ENCODE assay signal across 9 cellular contexts in genomic region chr19:21569497-21569870, GRCh38.
A peak's percentile ranks its signal among the peaks of the same experiment; 100 is the strongest.
DNase-seq lines count a peak whose midpoint lies in the region; ATAC-seq and TF ChIP-seq lines count a peak whose summit lies in the region.
"Had no signal": no experiment of that assay in that cellular context is flagged by ENCODE, and none has a peak within 500 bp of the region (broad histone marks: within the 10 kb centered on the region; RNA-seq: fewer than 3 reads in every experiment).

No MANE protein-coding gene starts in this region.

- H3K27me3 Mint-ChIP-seq in activated T-cell treated with anti-CD3 and anti-CD28 coated beads, Interleukin-2, amount 50 U/mL, for 72 hours (ENCODE audit: low read depth) = no peaks in the 10 kb centered on the region
- H3K27me3 Mint-ChIP-seq in stimulated activated naive CD8-positive, alpha-beta T cell treated with anti-CD3 and anti-CD28 coated beads, Interleukin-15, amount 100 ng/mL, for 72 hours = no peaks in the 10 kb centered on the region

- peak overlapping the region; percentile 56 for H3K4me3 ChIP-seq in lower lobe of right lung
- H3K4me3 ChIP-seq: A549 had no signal

- H3K36me3 ChIP-seq in lower lobe of right lung = no peaks in the 10 kb centered on the region

- peak; percentile 89 for DNase-seq in DMS53 (lab: John Stamatoyannopoulos, UW)
- DNase-seq in DMS53 treated with DMSO at 0.1 percent for 48 hours (lab: John Stamatoyannopoulos, UW; ENCODE audit: unreplicated experiment) = no peak
- DNase-seq in activated T-cell treated with anti-CD3 and anti-CD28 coated beads, Interleukin-2, amount 50 U/mL, for 72 hours = peak in 1 of 2 donors; percentile 53
- DNase-seq in lower lobe of right lung = peak; percentile 80
- peak; percentile 34 to 77 for DNase-seq in stimulated activated naive CD8-positive, alpha-beta T cell treated with anti-CD3 and anti-CD28 coated beads, Interleukin-15, amount 100 ng/mL, for 72 hours
- DNase-seq in GM13976 (ENCODE audit: low spot score) = no peak

- intact Hi-C loops in lower lobe of right lung (cut with DNase I) = no loop called here

- ATAC-seq in activated T-cell treated with anti-CD3 and anti-CD28 coated beads, Interleukin-2, amount 50 U/mL, for 72 hours (replicated peaks in 1 of 2) = peak; percentile 52 to 66
- ATAC-seq in lower lobe of right lung (peak; percentile 23 to 65), GM21381 (IDR thresholded peaks at IDR 0.05; ENCODE audit: unreplicated experiment) (no peak), HG02938 (IDR thresholded peaks at IDR 0.05; ENCODE audit: unreplicated experiment) (no peak)
- peak; percentile 24 for ATAC-seq in stimulated activated naive CD8-positive, alpha-beta T cell treated with anti-CD3 and anti-CD28 coated beads, Interleukin-15, amount 100 ng/mL, for 72 hours
- ATAC-seq: A549 had no signal

- H3K4me1 ChIP-seq in lower lobe of right lung = no peaks in the 10 kb centered on the region
- H3K4me1 ChIP-seq: A549 had no signal

- peaks cover 27% of the 10 kb centered on the region for H3K4me1 Mint-ChIP-seq in activated T-cell treated with anti-CD3 and anti-CD28 coated beads, Interleukin-2, amount 50 U/mL, for 72 hours (ENCODE audit: low read depth)
- peaks cover 28% of the 10 kb centered on the region for H3K4me1 Mint-ChIP-seq in stimulated activated naive CD8-positive, alpha-beta T cell treated with anti-CD3 and anti-CD28 coated beads, Interleukin-15, amount 100 ng/mL, for 72 hours

- TF ChIP-seq CTCF in lower lobe of right lung (IDR thresholded peaks at IDR 0.05) = no peak
- TF ChIP-seq CTCF in GM13976 (IDR thresholded peaks at IDR 0.05; ENCODE audit: borderline replicate concordance, control extremely low read depth, extremely low read depth, insufficient read depth, missing control alignments) = no peak

- peak overlapping the region; percentile 72 for H3K27ac ChIP-seq in lower lobe of right lung
- H3K27ac ChIP-seq: A549 had no signal

- H3K9me3 Mint-ChIP-seq in activated T-cell treated with anti-CD3 and anti-CD28 coated beads, Interleukin-2, amount 50 U/mL, for 72 hours = peaks cover 3 to 8% of the 10 kb centered on the region in 2 donors
- H3K9me3 Mint-ChIP-seq in stimulated activated naive CD8-positive, alpha-beta T cell treated with anti-CD3 and anti-CD28 coated beads, Interleukin-15, amount 100 ng/mL, for 72 hours = peaks cover 14% of the 10 kb centered on the region in 2 donors

- no peaks in the 10 kb centered on the region for H3K27me3 ChIP-seq in lower lobe of right lung (ENCODE audit: low read depth)

- H3K9me3 ChIP-seq in lower lobe of right lung = no peaks in the 10 kb centered on the region
- H3K9me3 ChIP-seq: A549 had no signal

- peak overlapping the region; percentile 80 for H3K27ac Mint-ChIP-seq in activated T-cell treated with anti-CD3 and anti-CD28 coated beads, Interleukin-2, amount 50 U/mL, for 72 hours
- H3K27ac Mint-ChIP-seq in stimulated activated naive CD8-positive, alpha-beta T cell treated with anti-CD3 and anti-CD28 coated beads, Interleukin-15, amount 100 ng/mL, for 72 hours = peak overlapping the region; percentile 85 to 100

- H3K36me3 Mint-ChIP-seq in activated T-cell treated with anti-CD3 and anti-CD28 coated beads, Interleukin-2, amount 50 U/mL, for 72 hours (ENCODE audit: insufficient read depth in 2 of 2) = peaks cover 6 to 18% of the 10 kb centered on the region in 2 donors

- H3K4me3 Mint-ChIP-seq in activated T-cell treated with anti-CD3 and anti-CD28 coated beads, Interleukin-2, amount 50 U/mL, for 72 hours = peak overlapping the region; percentile 88 to 94
- H3K4me3 Mint-ChIP-seq in stimulated activated naive CD8-positive, alpha-beta T cell treated with anti-CD3 and anti-CD28 coated beads, Interleukin-15, amount 100 ng/mL, for 72 hours = peak overlapping the region; percentile 91 to 100

- in situ Hi-C loops in GM13976 (cut with MboI; ENCODE audit: low sequenced_read_pairs, unreplicated experiment) = no loop called here

Comparison
In these comparisons a context has a peak if more than half of its experiments do, and no peak if none do; other contexts are left out.
1. DNase-seq: peak in DMS53 (single experiment), lower lobe of right lung (single experiment) and stimulated activated naive CD8-positive, alpha-beta T cell treated with anti-CD3 and anti-CD28 coated beads, Interleukin-15, amount 100 ng/mL, for 72 hours (2 of 2); none in DMS53 treated with DMSO at 0.1 percent for 48 hours (single experiment) and GM13976 (single experiment).
2. ATAC-seq: peak in activated T-cell treated with anti-CD3 and anti-CD28 coated beads, Interleukin-2, amount 50 U/mL, for 72 hours (2 of 2), lower lobe of right lung (2 of 2) and stimulated activated naive CD8-positive, alpha-beta T cell treated with anti-CD3 and anti-CD28 coated beads, Interleukin-15, amount 100 ng/mL, for 72 hours (single experiment); none in GM21381 (single experiment) and HG02938 (single experiment).